ENCODE assay signal across 9 cellular contexts in genomic region chr15:52789008-52789600, GRCh38. TPM values are rescaled to one million over a fixed set of nuclear protein-coding genes. Genes with fewer than 3 reads are reported as not detected.
DNase-seq lines count a peak whose midpoint lies in the region; ATAC-seq and TF ChIP-seq lines count a peak whose summit lies in the region.
"Had no signal": no experiment of that assay in that cellular context is flagged by ENCODE, and none has a peak within 500 bp of the region (broad histone marks: within the 10 kb centered on the region; RNA-seq: fewer than 3 reads in every experiment).

No MANE protein-coding gene starts in this region.

- no peak for ATAC-seq in activated B cell treated with CpG ODN at 0.5 μM for 24 hours (ENCODE audit: low read depth)

- H3K9me3 ChIP-seq in iPS-15b (ENCODE audit: control insufficient read depth, insufficient read depth, low read length) (no peaks in the 10 kb centered on the region), skeletal muscle satellite cell (replicated peaks; ENCODE audit: low read length) (no peaks in the 10 kb centered on the region), PC-9 (ENCODE audit: insufficient read depth, low read depth) (no peaks in the 10 kb centered on the region)

- no peaks in the 10 kb centered on the region for H3K36me3 ChIP-seq in iPS-15b (ENCODE audit: control insufficient read depth, insufficient read depth, low read length)
- H3K36me3 ChIP-seq in skeletal muscle satellite cell (ENCODE audit: insufficient read depth, low read length) = no peaks in the 10 kb centered on the region
- no peaks in the 10 kb centered on the region for H3K36me3 ChIP-seq in PC-9 (ENCODE audit: low read depth)

- no TSS peak for BruUV-seq in PC-9 (replicated peaks; lab: Mats Ljungman, UMichigan)

- H3F3A ChIP-seq in PC-9 (ENCODE audit: insufficient read depth, low read depth) = no peaks in the 10 kb centered on the region

- H3K4me1 ChIP-seq in iPS-15b (ENCODE audit: control insufficient read depth, insufficient read depth, low read length) (peaks cover 27% of the 10 kb centered on the region), skeletal muscle satellite cell (ENCODE audit: control insufficient read depth, insufficient read depth, low read length) (peaks cover 5% of the 10 kb centered on the region), PC-9 (replicated peaks; ENCODE audit: insufficient read depth) (no peaks in the 10 kb centered on the region)

- no peaks in the 10 kb centered on the region for H3K9me2 ChIP-seq in PC-9 (ENCODE audit: insufficient read depth)

- H3K79me2 ChIP-seq in PC-9 (ENCODE audit: low read depth) = no peaks in the 10 kb centered on the region

- H3K4me1 Mint-ChIP-seq in activated B cell treated with CpG ODN at 0.5 μM for 24 hours = peaks cover 32% of the 10 kb centered on the region

- intact Hi-C loops in activated B cell treated with CpG ODN at 0.5 μM for 24 hours (cut with micrococcal nuclease) = loop anchor here (10.0 kb wide), 2 partner anchors 406 to 926 kb away; no protein-coding TSS in a partner anchor
- intact Hi-C loops in PC-9 (cut with micrococcal nuclease; ENCODE audit: unreplicated experiment) = no loop called here

- TF ChIP-seq CTCF in activated B cell treated with CpG ODN at 0.5 μM for 24 hours (IDR thresholded peaks at IDR 0.05) (no peak), PC-9 (conservative IDR thresholded peaks at IDR 0.05) (no peak)

- H3K4me3 ChIP-seq in iPS-15b (ENCODE audit: low read depth, low read length) = peak overlapping the region; percentile 50
- H3K4me3 ChIP-seq in skeletal muscle satellite cell (ENCODE audit: low read length) = no peak overlapping the region
- no peak overlapping the region for H3K4me3 ChIP-seq in PC-9

- H3K4me2 ChIP-seq in skeletal muscle satellite cell (ENCODE audit: low read length) = peak overlapping the region; percentile 87
- no peak overlapping the region for H3K4me2 ChIP-seq in PC-9

- POLR2A ChIA-PET in activated B cell treated with CpG ODN at 0.5 μM for 24 hours (lab: Charles Lee) = interaction anchor here (1.0 kb wide), 1 partner anchor 14 kb away, joined by 3 read pairs; no protein-coding TSS in a partner anchor
- POLR2A ChIA-PET in PC-9 (lab: Charles Lee; ENCODE audit: unreplicated experiment) = no interaction called here

- DNase-seq in DMS53 (lab: John Stamatoyannopoulos, UW) (peak; percentile 50), DMS53 treated with DMSO at 0.1 percent for 48 hours (lab: John Stamatoyannopoulos, UW; ENCODE audit: unreplicated experiment) (no peak), activated B cell treated with CpG ODN at 0.5 μM for 24 hours (no peak), PC-9 (no peak), D341Med (ENCODE audit: low spot score) (no peak), NCI-H2081 (lab: John Stamatoyannopoulos, UW) (no peak)

- no peak overlapping the region for H3K27ac Mint-ChIP-seq in activated B cell treated with CpG ODN at 0.5 μM for 24 hours

- peak overlapping the region; percentile 66 for H3K4me3 Mint-ChIP-seq in activated B cell treated with CpG ODN at 0.5 μM for 24 hours

- no peaks in the 10 kb centered on the region for H4K20me1 ChIP-seq in PC-9 (ENCODE audit: insufficient read depth)

- peaks cover 4% of the 10 kb centered on the region for H3K9me3 Mint-ChIP-seq in activated B cell treated with CpG ODN at 0.5 μM for 24 hours

- H3K36me3 Mint-ChIP-seq in activated B cell treated with CpG ODN at 0.5 μM for 24 hours (ENCODE audit: low read depth) = no peaks in the 10 kb centered on the region

- no peak overlapping the region for H2AFZ ChIP-seq in PC-9

- H3K9ac ChIP-seq in iPS-15b (ENCODE audit: low read depth, low read length) (no peak overlapping the region), skeletal muscle satellite cell (ENCODE audit: low read depth, low read length) (no peak overlapping the region)

- no peak overlapping the region for H3K27ac ChIP-seq in PC-9
- H3K27ac ChIP-seq: 22Rv1 had no signal

- peaks cover 96% of the 10 kb centered on the region for H3K27me3 ChIP-seq in iPS-15b (ENCODE audit: control insufficient read depth, insufficient read depth, low read length)
- H3K27me3 ChIP-seq in skeletal muscle satellite cell (ENCODE audit: control insufficient read depth, insufficient read depth, low read length) = peaks cover 94% of the 10 kb centered on the region
- peaks cover 8% of the 10 kb centered on the region; the same call in 1 of the 2 replicates for H3K27me3 ChIP-seq in PC-9 (ENCODE audit: insufficient read depth, low read depth)

- H3K27me3 Mint-ChIP-seq in activated B cell treated with CpG ODN at 0.5 μM for 24 hours = peaks cover 64% of the 10 kb centered on the region

- CTCF ChIA-PET in activated B cell treated with CpG ODN at 0.5 μM for 24 hours (lab: Charles Lee) = no interaction called here
- CTCF ChIA-PET in PC-9 (lab: Charles Lee) = no interaction called here

RNA-seq across cellular contexts. Expression of gene ONECUT1, which starts 1.0 kb away (rescaled TPM):
- total RNA-seq in activated B cell treated with CpG ODN at 0.5 μM for 24 hours = 0.44 TPM in 1 of 2 replicates, not detected in the other
- not detected in 2 replicates for total RNA-seq in skeletal muscle satellite cell (2012; rRNA removed)
- not detected in 2 replicates for total RNA-seq in PC-9 (2021)
